15 cellular contexts compared by ENCODE assay signal in the genomic region with DNA sequence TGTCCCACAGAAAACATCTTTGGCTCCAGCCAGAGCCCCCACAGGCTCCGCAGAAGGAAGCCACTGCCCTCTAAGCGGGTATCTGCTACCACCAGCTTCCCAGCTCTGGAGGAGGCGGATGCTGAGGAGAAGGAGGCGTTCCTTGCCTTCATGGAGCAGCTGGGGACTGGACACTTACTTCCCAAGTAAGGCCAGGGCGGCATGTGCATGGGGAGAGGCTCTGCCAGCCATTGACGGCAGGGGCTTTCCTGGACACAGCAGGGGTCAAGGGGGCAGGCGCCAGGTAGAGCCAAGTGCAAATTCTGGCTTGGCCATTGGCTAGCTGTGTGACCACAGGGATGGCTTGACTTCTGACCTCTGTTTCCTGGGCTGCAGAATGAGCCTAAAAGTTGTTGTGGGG. TPM values are rescaled to one million over a fixed set of nuclear protein-coding genes. Genes with fewer than 3 reads are reported as not detected.
DNase-seq lines count a peak whose midpoint lies in the region; ATAC-seq, FAIRE-seq and TF ChIP-seq lines count a peak whose summit lies in the region.
"Had no signal": no experiment of that assay in that cellular context is flagged by ENCODE, and none has a peak within 500 bp of the region (broad histone marks: within the 10 kb centered on the region; RNA-seq: fewer than 3 reads in every experiment).

No MANE protein-coding gene starts in this region.

- DNase-seq in H9 (no peak), H1 (ENCODE audit: low read depth in 1 of 2, low spot score in 2 of 2) (no peak), neuronal stem cell (ENCODE audit: low spot score) (no peak), ecto neural progenitor cell (ENCODE audit: low spot score) (no peak), CD1c-positive myeloid dendritic cell (ENCODE audit: extremely low spot score) (no peak)
- DNase-seq: CD8-positive, alpha-beta memory T cell; DMS53 had no signal

- H3K4me2 ChIP-seq in H9 (ENCODE audit: insufficient read depth, insufficient read length, low read length) (no peak overlapping the region), H1 (ENCODE audit: insufficient read depth in 1 of 2, low read depth in 2 of 2, low read length in 2 of 2) (no peak overlapping the region), neuronal stem cell (ENCODE audit: insufficient read depth, low read length, poor library complexity, severe bottlenecking) (no peak overlapping the region)

- H3K27me3 Mint-ChIP-seq in H9 (ENCODE audit: low read depth) = no peaks in the 10 kb centered on the region; the same call in 1 of the 2 replicates

- H2BK5ac ChIP-seq in H9 (ENCODE audit: insufficient read length, low read length) (no peak overlapping the region), H1 (ENCODE audit: low read depth, low read length) (no peak overlapping the region), neuronal stem cell (ENCODE audit: low read length) (no peak overlapping the region)

- H3T11ph ChIP-seq in H9 (ENCODE audit: low read length) = no peak overlapping the region

- no peak overlapping the region for H3K4me3 Mint-ChIP-seq in H9
- H3K4me3 Mint-ChIP-seq: CD14-positive monocyte; CD8-positive, alpha-beta memory T cell had no signal

- H2BK20ac ChIP-seq in H9 (ENCODE audit: low read depth, low read length, poor library complexity, severe bottlenecking) (no peak overlapping the region), H1 (ENCODE audit: low read length) (no peak overlapping the region)

- H3K56ac ChIP-seq in H9 (ENCODE audit: insufficient read length, low read depth, low read length) (no peak overlapping the region), H1 (replicated peaks; ENCODE audit: insufficient read length, low read depth, low read length) (no peak overlapping the region)

- H2BK12ac ChIP-seq in H9 (ENCODE audit: insufficient read length, low read depth, low read length) (no peak overlapping the region), H1 (ENCODE audit: low read depth, low read length) (no peak overlapping the region), neuronal stem cell (ENCODE audit: low read length) (no peak overlapping the region)

- H2BK15ac ChIP-seq in H9 (ENCODE audit: low read depth, low read length) (no peak overlapping the region), H1 (ENCODE audit: low read length) (no peak overlapping the region; the same call in 1 of the 2 replicates), neuronal stem cell (ENCODE audit: low read length) (no peak overlapping the region)

- H3K14ac ChIP-seq in H9 (ENCODE audit: insufficient read depth, low read length) = peak overlapping the region; percentile 49; the same call in 1 of the 2 replicates
- no peak overlapping the region for H3K14ac ChIP-seq in H1 (ENCODE audit: insufficient read length)
- no peak overlapping the region for H3K14ac ChIP-seq in neuronal stem cell (ENCODE audit: low read length)

- TF ChIP-seq EP300 in H1 (IDR thresholded peaks at IDR 0.05; ENCODE audit: borderline replicate concordance in 1 of 2, low read depth in 2 of 2, low read length in 2 of 2) = no peak

- no peak overlapping the region for H2AFZ ChIP-seq in H9 (ENCODE audit: low read length)
- no peak overlapping the region for H2AFZ ChIP-seq in H1 (ENCODE audit: low read length)
- no peak overlapping the region for H2AFZ ChIP-seq in neuronal stem cell (ENCODE audit: low read length)

- H3K36me3 Mint-ChIP-seq in H9 (ENCODE audit: insufficient read depth in 1 of 3, low read depth in 3 of 3) = no peaks in the 10 kb centered on the region
- H3K36me3 Mint-ChIP-seq: CD8-positive, alpha-beta memory T cell had no signal

- CTCF ChIA-PET in H1 (lab: Charles Lee; ENCODE audit: partially characterized antibody) = interaction anchor here (0.6 to 1.5 kb wide), 4 partner anchors 8 to 108 kb away, joined by 3 to 5 read pairs (median 4); no protein-coding TSS in a partner anchor

- no peak overlapping the region for H4K91ac ChIP-seq in H9 (ENCODE audit: insufficient read length, low read depth, low read length)
- no peak overlapping the region for H4K91ac ChIP-seq in H1 (replicated peaks; ENCODE audit: insufficient read length, low read length)
- H4K91ac ChIP-seq in neuronal stem cell (ENCODE audit: low read depth, low read length, poor library complexity) = no peak overlapping the region

- H3K9ac ChIP-seq in H9 (ENCODE audit: extremely low read depth, insufficient read length, low read length) = no peak overlapping the region
- no peak overlapping the region for H3K9ac ChIP-seq in H1 (replicated peaks in 1 of 4; ENCODE audit: extremely low read depth in 1 of 4, low read depth in 3 of 4, low read length in 3 of 4)
- H3K9ac ChIP-seq in neuronal stem cell (ENCODE audit: low read depth, low read length, poor library complexity) = no peak overlapping the region

- peaks cover 3 to 5% of the 10 kb centered on the region in 2 experiments; a peak in 1 of 4 replicates for H3K4me1 Mint-ChIP-seq in H9
- H3K4me1 Mint-ChIP-seq: CD14-positive monocyte; CD8-positive, alpha-beta memory T cell had no signal

- TF ChIP-seq CTCF in H9 (conservative IDR thresholded peaks at IDR 0.05) = no peak
- TF ChIP-seq CTCF in H1 (IDR thresholded peaks at IDR 0.05; ENCODE audit: control extremely low read depth in 1 of 3, insufficient read depth in 1 of 3, low read depth in 1 of 3, low read length in 3 of 3) = no peak

- H3K27ac ChIP-seq in H9 (ENCODE audit: insufficient read length, low read depth, low read length) (no peak overlapping the region), H1 (ENCODE audit: low read depth, low read length) (no peak overlapping the region), neuronal stem cell (replicated peaks; ENCODE audit: low read length) (no peak overlapping the region)
- H3K27ac ChIP-seq: HL-60 had no signal

- H3K27me3 ChIP-seq in H9 (ENCODE audit: insufficient read depth, low read length) (no peaks in the 10 kb centered on the region), H1 (replicated peaks in 1 of 4; ENCODE audit: control insufficient read depth in 3 of 4, extremely low read depth in 1 of 4, insufficient read depth in 3 of 4, low read length in 3 of 4) (no peaks in the 10 kb centered on the region), neuronal stem cell (ENCODE audit: control insufficient read depth in 3 of 3, insufficient read depth in 3 of 3, low read depth in 1 of 3, low read length in 3 of 3) (peaks cover 0 to 34% (median 0%) of the 10 kb centered on the region in 3 experiments)

- H3K4me3 ChIP-seq in H1 (ENCODE audit: extremely low read depth in 1 of 4, insufficient read depth in 2 of 4, low read depth in 3 of 4, low read length in 4 of 4) = no peak overlapping the region
- H3K4me3 ChIP-seq in neuronal stem cell (ENCODE audit: low read length in 2 of 2) = no peak overlapping the region
- H3K4me3 ChIP-seq: K562 had no signal

- H3K79me2 ChIP-seq in H9 (ENCODE audit: insufficient read depth, low read length) (no peaks in the 10 kb centered on the region), H1 (ENCODE audit: control insufficient read depth in 1 of 2, insufficient read depth in 2 of 2, low read length in 2 of 2) (no peaks in the 10 kb centered on the region)

- H4K20me1 ChIP-seq in H9 (ENCODE audit: control insufficient read depth, insufficient read depth, insufficient read length) (no peaks in the 10 kb centered on the region), H1 (replicated peaks in 1 of 2; ENCODE audit: control insufficient read depth in 1 of 2, insufficient read depth in 2 of 2, low read length in 2 of 2) (no peaks in the 10 kb centered on the region)

- no peak for TF ChIP-seq RAD21 in H1 (IDR thresholded peaks at IDR 0.05 in 1 of 2, conservative IDR thresholded peaks at IDR 0.05 in 1 of 2; ENCODE audit: low read depth in 2 of 2, low read length in 2 of 2)

- no peak overlapping the region for H4K5ac ChIP-seq in H9 (ENCODE audit: insufficient read length, low read depth, low read length)
- no peak overlapping the region for H4K5ac ChIP-seq in H1 (ENCODE audit: insufficient read length, low read depth, low read length)

- ATAC-seq in HG02981 (IDR thresholded peaks at IDR 0.05; ENCODE audit: unreplicated experiment) = no peak
- ATAC-seq: HCT116, K562 had no signal

- H2AK5ac ChIP-seq in H9 (ENCODE audit: insufficient read length, low read length) (no peak overlapping the region), H1 (ENCODE audit: low read depth, low read length) (no peak overlapping the region), neuronal stem cell (ENCODE audit: low read depth, low read length) (no peak overlapping the region)

- H3K4me1 ChIP-seq in H9 (ENCODE audit: insufficient read depth, low read length) (no peaks in the 10 kb centered on the region; the same call in 1 of the 2 replicates), H1 (replicated peaks in 1 of 4; ENCODE audit: control insufficient read depth in 3 of 4, insufficient read depth in 4 of 4, low read length in 3 of 4) (peaks cover 0 to 9% (median 6%) of the 10 kb centered on the region in 4 experiments; a peak in 5 of 7 replicates), neuronal stem cell (ENCODE audit: control insufficient read depth in 2 of 2, insufficient read depth in 1 of 2, low read depth in 1 of 2, low read length in 2 of 2) (no peaks in the 10 kb centered on the region)

- no peaks in the 10 kb centered on the region for H3K79me1 ChIP-seq in H9 (ENCODE audit: insufficient read depth, low read depth, low read length, poor library complexity, severe bottlenecking)
- no peaks in the 10 kb centered on the region; the same call in 1 of the 2 replicates for H3K79me1 ChIP-seq in H1 (ENCODE audit: low read depth, low read length)
- no peaks in the 10 kb centered on the region for H3K79me1 ChIP-seq in neuronal stem cell (ENCODE audit: low read depth, low read length)

- no peak for TF ChIP-seq POLR2A in H1 (IDR thresholded peaks at IDR 0.05; ENCODE audit: control extremely low read depth in 1 of 2, low read depth in 2 of 2, low read length in 2 of 2)

- H3K23me2 ChIP-seq in H9 (ENCODE audit: insufficient read length, low read depth, low read length, poor library complexity, severe bottlenecking) = no peaks in the 10 kb centered on the region
- no peaks in the 10 kb centered on the region for H3K23me2 ChIP-seq in H1 (ENCODE audit: low read depth, low read length)

- no peak overlapping the region for H4K8ac ChIP-seq in H9 (replicated peaks; ENCODE audit: insufficient read length, low read depth, low read length)
- H4K8ac ChIP-seq in H1 (ENCODE audit: extremely low read depth, insufficient read depth, low read length) = 0 out of 2 replicates have a peak overlapping the region, but pooled peaks have one; percentile 18
- H4K8ac ChIP-seq in neuronal stem cell (ENCODE audit: low read depth, low read length) = no peak overlapping the region

- H3K23ac ChIP-seq in H9 (ENCODE audit: insufficient read length, low read depth, low read length) (no peak overlapping the region), H1 (ENCODE audit: insufficient read length) (no peak overlapping the region), neuronal stem cell (ENCODE audit: low read depth, low read length, poor library complexity) (no peak overlapping the region)

- no peaks in the 10 kb centered on the region for H3K9me3 Mint-ChIP-seq in H9
- H3K9me3 Mint-ChIP-seq: CD14-positive monocyte; CD8-positive, alpha-beta memory T cell had no signal

- H3K9me3 ChIP-seq in H9 (ENCODE audit: control insufficient read depth, low read depth, low read length) (no peaks in the 10 kb centered on the region), H1 (ENCODE audit: insufficient read depth in 2 of 2, low read depth in 1 of 2, low read length in 1 of 2) (no peaks in the 10 kb centered on the region), neuronal stem cell (replicated peaks in 1 of 2; ENCODE audit: control insufficient read depth in 2 of 2, insufficient read depth in 1 of 2, low read depth in 1 of 2, low read length in 2 of 2) (no peaks in the 10 kb centered on the region)
- H3K9me3 ChIP-seq: Caco-2 had no signal

- H2BK120ac ChIP-seq in H9 (ENCODE audit: low read depth, low read length, poor library complexity, severe bottlenecking) (no peak overlapping the region), H1 (replicated peaks; ENCODE audit: low read depth, low read length) (no peak overlapping the region), neuronal stem cell (ENCODE audit: low read depth, low read length) (no peak overlapping the region)

- POLR2A ChIA-PET in H1 (lab: Charles Lee; ENCODE audit: partially characterized antibody) = interaction anchor here (0.8 to 1.4 kb wide), 3 partner anchors 10 to 119 kb away, joined by 3 read pairs; no protein-coding TSS in a partner anchor

- no peak overlapping the region for H3K27ac Mint-ChIP-seq in H9
- H3K27ac Mint-ChIP-seq: CD8-positive, alpha-beta memory T cell had no signal

- H3K36me3 ChIP-seq in H1 (ENCODE audit: control insufficient read depth in 2 of 4, insufficient read depth in 4 of 4, low read length in 3 of 4) (no peaks in the 10 kb centered on the region), neuronal stem cell (replicated peaks in 1 of 2; ENCODE audit: control insufficient read depth in 2 of 2, insufficient read depth in 2 of 2, low read length in 2 of 2) (no peaks in the 10 kb centered on the region)

- H3K4ac ChIP-seq in H9 (ENCODE audit: low read depth, low read length) = no peak overlapping the region
- no peak overlapping the region for H3K4ac ChIP-seq in H1 (replicated peaks; ENCODE audit: insufficient read length, low read depth, low read length)
- H3K4ac ChIP-seq in neuronal stem cell (ENCODE audit: low read length) = no peak overlapping the region

- FAIRE-seq in H1 (lab: Jason Lieb, UNC) = no peak
- FAIRE-seq: K562 had no signal

- no CpG with 5 or more reads among the region's 7 CpGs for WGBS in H9 (ENCODE audit: extremely low coverage, insufficient read length, low lambda C conversion rate)
- WGBS in H1 (ENCODE audit: extremely low coverage in 1 of 2, insufficient coverage in 1 of 2, insufficient read length in 1 of 2, insufficient replicate concordance in 2 of 2, low coverage in 1 of 2, low lambda C conversion rate in 2 of 2, missing lambda C conversion rate in 1 of 2), 2 experiments = 66% methylated on average over 7 of the region's 7 CpGs; no CpG with 5 or more reads in 1 of the 2 experiments
- WGBS in neuronal stem cell (ENCODE audit: extremely low coverage in 2 of 2, insufficient read length in 2 of 2, insufficient replicate concordance in 1 of 2), 2 donors = no CpG with 5 or more reads among the region's 7 CpGs

- H3K18ac ChIP-seq in H9 (ENCODE audit: insufficient read length, low read depth, low read length) = no peak overlapping the region
- no peak overlapping the region for H3K18ac ChIP-seq in H1 (ENCODE audit: extremely low read depth, low read length)
- peak overlapping the region; percentile 21 for H3K18ac ChIP-seq in neuronal stem cell (ENCODE audit: low read length)

RNA-seq across cellular contexts. Expression of gene RAB44, which starts 17.8 kb away (rescaled TPM):
- total RNA-seq in H9 (2021) = 0.04 TPM in 1 of 2 replicates, not detected in the other
- total RNA-seq in H1 (2021; fragmentation: NEBNext Ultra II Directional; extraction: Animal tissue kit (Norgen Biotek cat#: 25700)) = not detected in 2 replicates
- polyA plus RNA-seq in H1 (2011; rRNA removed) = 0.02 and 0.03 TPM in 2 replicates
- 0.06 TPM for polyA plus RNA-seq in H1 (2011; cell fraction: cytosol; rRNA removed)
- polyA plus RNA-seq in H1 (2011; cell fraction: nucleus; rRNA removed) = 0.09 TPM
- polyA plus RNA-seq in H1 (2012, experiment 1 of 2) = 0.11 TPM in 1 of 4 replicates, not detected in the others
- not detected for polyA plus RNA-seq in H1 (2012, experiment 2 of 2)
- 0.02 TPM for polyA plus RNA-seq in H1 (2013, experiment 1 of 2)
- 0.02 TPM for polyA plus RNA-seq in H1 (2013, experiment 2 of 2)
- 0.10 TPM in 1 of 2 replicates, not detected in the other for polyA minus RNA-seq in H1 (2011; rRNA and poly(A)+ RNA removed)
- not detected for polyA minus RNA-seq in H1 (2011; cell fraction: cytosol; rRNA and poly(A)+ RNA removed)
- polyA minus RNA-seq in H1 (2011; cell fraction: nucleus; rRNA and poly(A)+ RNA removed) = not detected
- 0.01 TPM for polyA plus RNA-seq in neuronal stem cell (2013, experiment 1 of 2)
- 0.01 TPM for polyA plus RNA-seq in neuronal stem cell (2013, experiment 2 of 2)
- total RNA-seq: A673; Caco-2; CD8-positive, alpha-beta memory T cell; H4; K562 had no signal
- polyA plus RNA-seq: CD8-positive, alpha-beta memory T cell; K562 had no signal

RNA-seq across cellular contexts. Expression of gene CDKN1A, which starts 37.0 kb away (rescaled TPM):
- total RNA-seq in H9 (2021) = 17.4 and 19.1 TPM in 2 replicates
- 14.5 and 15.2 TPM in 2 replicates for total RNA-seq in H1 (2021; fragmentation: NEBNext Ultra II Directional; extraction: Animal tissue kit (Norgen Biotek cat#: 25700))
- 36.0 and 56.1 TPM in 2 replicates for polyA plus RNA-seq in H1 (2011; rRNA removed)
- 26.6 TPM for polyA plus RNA-seq in H1 (2011; cell fraction: cytosol; rRNA removed)
- polyA plus RNA-seq in H1 (2011; cell fraction: nucleus; rRNA removed) = 39.2 TPM
- 23.5 to 37.7 TPM (median 28.4 TPM) in 4 replicates for polyA plus RNA-seq in H1 (2012, experiment 1 of 2)
- 42.7 TPM for polyA plus RNA-seq in H1 (2012, experiment 2 of 2)
- 15.1 TPM for polyA plus RNA-seq in H1 (2013, experiment 1 of 2)
- polyA plus RNA-seq in H1 (2013, experiment 2 of 2) = 16.1 TPM
- 15.5 and 20.6 TPM in 2 replicates for polyA minus RNA-seq in H1 (2011; rRNA and poly(A)+ RNA removed)
- polyA minus RNA-seq in H1 (2011; cell fraction: cytosol; rRNA and poly(A)+ RNA removed) = 14.0 TPM
- polyA minus RNA-seq in H1 (2011; cell fraction: nucleus; rRNA and poly(A)+ RNA removed) = 33.3 TPM
- polyA plus RNA-seq in neuronal stem cell (2013, experiment 1 of 2) = 54.0 TPM
- 53.5 TPM for polyA plus RNA-seq in neuronal stem cell (2013, experiment 2 of 2)
